In genomic region chr9:91245432-91246313, GRCh38 we compare ENCODE assay signal across 10 cellular contexts.
A peak's percentile ranks its signal among the peaks of the same experiment; 100 is the strongest.
DNase-seq lines count a peak whose midpoint lies in the region; ATAC-seq and TF ChIP-seq lines count a peak whose summit lies in the region.
"Had no signal": no experiment of that assay in that cellular context is flagged by ENCODE, and none has a peak within 500 bp of the region (broad histone marks: within the 10 kb centered on the region; RNA-seq: fewer than 3 reads in every experiment).

No MANE protein-coding gene starts in this region.

- no peak for TF ChIP-seq CTCF in hepatocyte (IDR thresholded peaks at IDR 0.05; ENCODE audit: poor library complexity)

- DNase-seq in COR-L47 (lab: John Stamatoyannopoulos, UW): peak; percentile 4
- DNase-seq in HCEC 1CT: peak; percentile 22
- DNase-seq in activated CD8-positive, alpha-beta T cell treated with anti-CD3 and anti-CD28 coated beads, Interleukin-2, amount 10 ng/mL, durations not matched to agents 7 days and 5 days: no peak
- DNase-seq in hepatocyte (ENCODE audit: low spot score): no peak
- DNase-seq in NCI-H2196 (lab: John Stamatoyannopoulos, UW; ENCODE audit: unreplicated experiment): no peak
- DNase-seq in NCI-H1092 treated with DMSO at 0.1 percent for 48 hours (lab: John Stamatoyannopoulos, UW): no peak
- no peak for DNase-seq in HuH-7.5 (ENCODE audit: low spot score)
- DNase-seq: DMS79 treated with DMSO at 0.1 percent for 48 hours, ovary had no signal

- ATAC-seq in activated CD8-positive, alpha-beta T cell treated with anti-CD3 and anti-CD28 coated beads, Interleukin-2, amount 10 ng/mL, durations not matched to agents 7 days and 5 days: peak; percentile 64
- ATAC-seq in GM18520 (IDR thresholded peaks at IDR 0.05; ENCODE audit: unreplicated experiment): no peak

- peak overlapping the region; percentile 62 for H3K27ac Mint-ChIP-seq in activated CD8-positive, alpha-beta T cell treated with anti-CD3 and anti-CD28 coated beads, Interleukin-2, amount 10 ng/mL, durations not matched to agents 7 days and 5 days

- POLR2A ChIA-PET in activated CD8-positive, alpha-beta T cell treated with anti-CD3 and anti-CD28 coated beads, Interleukin-2, amount 10 ng/mL, durations not matched to agents 7 days and 5 days (lab: Charles Lee): interaction anchor here (1.3 kb wide), 1 partner anchor 59 kb away, joined by 3 read pairs; no protein-coding TSS in a partner anchor

- H3K4me2 ChIP-seq in hepatocyte: no peak overlapping the region

- CTCF ChIA-PET in activated CD8-positive, alpha-beta T cell treated with anti-CD3 and anti-CD28 coated beads, Interleukin-2, amount 10 ng/mL, durations not matched to agents 7 days and 5 days (lab: Charles Lee): interaction anchor here (0.6 to 2.0 kb wide), 6 partner anchors 8 to 212 kb away, joined by 3 to 5 read pairs (median 4); no protein-coding TSS in a partner anchor

- H3K9me2 ChIP-seq in hepatocyte (replicated peaks; ENCODE audit: insufficient read depth): no peaks in the 10 kb centered on the region

- WGBS in hepatocyte (ENCODE audit: low lambda C conversion rate, missing lambda C conversion rate): 67% methylated on average over 8 of the region's 8 CpGs

- no peaks in the 10 kb centered on the region for H3K27me3 ChIP-seq in hepatocyte
- H3K27me3 ChIP-seq: ovary had no signal

- H3K4me3 ChIP-seq in hepatocyte: no peak overlapping the region
- H3K4me3 ChIP-seq: ovary had no signal

- H3K36me3 Mint-ChIP-seq in activated CD8-positive, alpha-beta T cell treated with anti-CD3 and anti-CD28 coated beads, Interleukin-2, amount 10 ng/mL, durations not matched to agents 7 days and 5 days (ENCODE audit: low read depth): peaks cover 13% of the 10 kb centered on the region

- peaks cover 28% of the 10 kb centered on the region for H3K4me1 Mint-ChIP-seq in activated CD8-positive, alpha-beta T cell treated with anti-CD3 and anti-CD28 coated beads, Interleukin-2, amount 10 ng/mL, durations not matched to agents 7 days and 5 days (ENCODE audit: low read depth)

- no peaks in the 10 kb centered on the region for H3K27me3 Mint-ChIP-seq in activated CD8-positive, alpha-beta T cell treated with anti-CD3 and anti-CD28 coated beads, Interleukin-2, amount 10 ng/mL, durations not matched to agents 7 days and 5 days (ENCODE audit: low read depth)

- no peaks in the 10 kb centered on the region for H3K9me3 Mint-ChIP-seq in activated CD8-positive, alpha-beta T cell treated with anti-CD3 and anti-CD28 coated beads, Interleukin-2, amount 10 ng/mL, durations not matched to agents 7 days and 5 days (ENCODE audit: insufficient read depth)

- no peaks in the 10 kb centered on the region for H4K20me1 ChIP-seq in hepatocyte (ENCODE audit: insufficient read depth, poor library complexity, severe bottlenecking)

- H3K36me3 ChIP-seq in hepatocyte (replicated peaks; ENCODE audit: insufficient read depth, low read depth): no peaks in the 10 kb centered on the region
- H3K36me3 ChIP-seq: ovary had no signal

- H3K4me3 Mint-ChIP-seq in activated CD8-positive, alpha-beta T cell treated with anti-CD3 and anti-CD28 coated beads, Interleukin-2, amount 10 ng/mL, durations not matched to agents 7 days and 5 days: no peak overlapping the region

- no peaks in the 10 kb centered on the region for H3K9me3 ChIP-seq in hepatocyte (ENCODE audit: low read depth)
- H3K9me3 ChIP-seq: ovary had no signal

- H3K79me2 ChIP-seq in hepatocyte: no peaks in the 10 kb centered on the region

- H2AFZ ChIP-seq in hepatocyte: no peak overlapping the region

- H3K4me1 ChIP-seq in hepatocyte (ENCODE audit: insufficient read depth): no peaks in the 10 kb centered on the region

- peak overlapping the region; percentile 23 for H3K27ac ChIP-seq in hepatocyte
- H3K27ac ChIP-seq: ovary had no signal

Comparison
In these comparisons a context has a peak if more than half of its experiments do, and no peak if none do; other contexts are left out.
1. DNase-seq: peak in COR-L47 (single experiment) and HCEC 1CT (single experiment); none in activated CD8-positive, alpha-beta T cell treated with anti-CD3 and anti-CD28 coated beads, Interleukin-2, amount 10 ng/mL, durations not matched to agents 7 days and 5 days (single experiment), hepatocyte (single experiment), NCI-H2196 (single experiment), NCI-H1092 treated with DMSO at 0.1 percent for 48 hours (single experiment) and HuH-7.5 (single experiment).